Comparison of ENCODE assay signal across 8 cellular contexts in the genomic region with DNA sequence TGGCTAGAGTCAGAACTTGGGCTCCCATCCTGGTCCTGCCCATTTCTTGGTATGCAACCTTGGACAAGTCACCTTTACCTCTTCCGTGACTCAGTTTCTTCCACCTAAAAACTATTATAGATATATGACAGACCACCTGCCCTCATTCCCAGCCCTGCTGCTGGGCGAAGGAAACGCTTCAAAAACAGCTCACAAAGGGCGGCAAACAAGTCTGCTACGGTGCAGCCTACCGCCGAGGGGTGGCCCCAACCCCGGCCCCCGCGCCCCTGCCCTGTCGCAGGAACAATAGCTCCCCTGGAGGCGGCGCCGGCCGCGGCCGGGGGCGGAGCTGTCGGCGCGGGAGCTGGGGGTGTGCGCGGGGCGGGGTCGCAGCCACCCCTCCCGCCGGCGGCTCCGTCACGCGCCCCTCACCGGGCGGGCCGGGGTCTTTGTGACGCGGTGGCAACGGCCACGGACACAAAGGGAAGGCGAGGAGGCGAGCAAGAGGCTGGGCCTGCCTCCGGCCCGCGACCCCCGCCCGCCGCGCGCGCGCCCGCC. TPM values are rescaled to one million over a fixed set of nuclear protein-coding genes. Genes with fewer than 3 reads are reported as not detected.
DNase-seq lines count a peak whose midpoint lies in the region; ATAC-seq, FAIRE-seq and TF ChIP-seq lines count a peak whose summit lies in the region.
"Had no signal": no experiment of that assay in that cellular context is flagged by ENCODE, and none has a peak within 500 bp of the region (broad histone marks: within the 10 kb centered on the region; RNA-seq: fewer than 3 reads in every experiment).

TMEFF1 (plus strand) TSS at position 425 of the 537 bp plus-strand sequence. CDS start 396 bp downstream, outside the sequence.

- H3K27me3 Mint-ChIP-seq in activated T-helper 1 cell treated with anti-CD3 and anti-CD28 coated beads, Interleukin-12 subunit alpha, Interleukin-12 subunit beta, Interleukin-2, Interleukin-4 antibody, amounts not matched to agents 30 ng/mL and 10 ng/mL and 1 ng/mL, durations not matched to agents 14 hours and 24 hours and 36 hours (ENCODE audit: insufficient read depth), result peaks cover 52% of the 10 kb centered on the region

- H3K9me3 ChIP-seq in neutrophil, result no peaks in the 10 kb centered on the region

- H3K27ac Mint-ChIP-seq in activated T-helper 1 cell treated with anti-CD3 and anti-CD28 coated beads, Interleukin-12 subunit alpha, Interleukin-12 subunit beta, Interleukin-2, Interleukin-4 antibody, amounts not matched to agents 30 ng/mL and 10 ng/mL and 1 ng/mL, durations not matched to agents 14 hours and 24 hours and 36 hours, result no peak within 1 kb of the TSS

- in situ Hi-C loops in GM13976 (cut with MboI; ENCODE audit: low sequenced_read_pairs, unreplicated experiment), result no loop called here

- H3K36me3 Mint-ChIP-seq in activated T-helper 1 cell treated with anti-CD3 and anti-CD28 coated beads, Interleukin-12 subunit alpha, Interleukin-12 subunit beta, Interleukin-2, Interleukin-4 antibody, amounts not matched to agents 30 ng/mL and 10 ng/mL and 1 ng/mL, durations not matched to agents 14 hours and 24 hours and 36 hours (ENCODE audit: low read depth), result no peaks in the 10 kb centered on the region

- ATAC-seq in HG02870 (IDR thresholded peaks at IDR 0.05; ENCODE audit: unreplicated experiment), result peak; percentile 50

- peaks cover 7% of the 10 kb centered on the region for H3K4me1 Mint-ChIP-seq in activated T-helper 1 cell treated with anti-CD3 and anti-CD28 coated beads, Interleukin-12 subunit alpha, Interleukin-12 subunit beta, Interleukin-2, Interleukin-4 antibody, amounts not matched to agents 30 ng/mL and 10 ng/mL and 1 ng/mL, durations not matched to agents 14 hours and 24 hours and 36 hours (ENCODE audit: low read depth)

- no peak for TF ChIP-seq CTCF in GM13976 (IDR thresholded peaks at IDR 0.05; ENCODE audit: borderline replicate concordance, control extremely low read depth, extremely low read depth, insufficient read depth, missing control alignments)
- no peak for TF ChIP-seq CTCF in foreskin fibroblast (IDR thresholded peaks at IDR 0.05; ENCODE audit: low read depth, low read length)
- no peak for TF ChIP-seq CTCF in neutrophil (IDR thresholded peaks at IDR 0.05)

- H3K4me1 ChIP-seq in neutrophil (ENCODE audit: control insufficient read depth in 1 of 2, insufficient read depth in 1 of 2, low read depth in 1 of 2, low read length in 1 of 2), result peaks cover 13 to 25% of the 10 kb centered on the region in 2 experiments

- DNase-seq in GM13976 (ENCODE audit: low spot score) (peak; percentile 84), NCI-H748 (lab: John Stamatoyannopoulos, UW; ENCODE audit: unreplicated experiment) (peak; percentile 83), foreskin fibroblast (peak in 1 of 2 donors; percentile 52), urothelium cell line (ENCODE audit: low spot score) (peak; percentile 89)
- DNase-seq in activated T-helper 1 cell treated with anti-CD3 and anti-CD28 coated beads, Interleukin-12 subunit alpha, Interleukin-12 subunit beta, Interleukin-2, Interleukin-4 antibody, amounts not matched to agents 30 ng/mL and 10 ng/mL and 1 ng/mL, durations not matched to agents 14 hours and 24 hours and 36 hours (ENCODE audit: low spot score), result peak; percentile 18

- no peaks in the 10 kb centered on the region for H3K36me3 ChIP-seq in neutrophil

- no peaks in the 10 kb centered on the region for H3K9me3 Mint-ChIP-seq in activated T-helper 1 cell treated with anti-CD3 and anti-CD28 coated beads, Interleukin-12 subunit alpha, Interleukin-12 subunit beta, Interleukin-2, Interleukin-4 antibody, amounts not matched to agents 30 ng/mL and 10 ng/mL and 1 ng/mL, durations not matched to agents 14 hours and 24 hours and 36 hours

- H3K4me3 ChIP-seq in foreskin fibroblast (ENCODE audit: low read depth in 1 of 2, low read length in 2 of 2), result peak within 1 kb of the TSS; percentile 66 to 67
- peak within 1 kb of the TSS; percentile 15 to 40 for H3K4me3 ChIP-seq in neutrophil (ENCODE audit: low read depth in 1 of 2, low read length in 1 of 2)

- FAIRE-seq in urothelium cell line (lab: Jason Lieb, UNC), result no peak
- FAIRE-seq: islet of Langerhans had no signal

- intact Hi-C loops in activated T-helper 1 cell treated with anti-CD3 and anti-CD28 coated beads, Interleukin-12 subunit alpha, Interleukin-12 subunit beta, Interleukin-2, Interleukin-4 antibody, amounts not matched to agents 30 ng/mL and 10 ng/mL and 1 ng/mL, durations not matched to agents 14 hours and 24 hours and 36 hours (cut with micrococcal nuclease), result loop anchor here (5.0 kb wide), 1 partner anchor 120 kb away; the partner anchor contains the start of gene TEX10

- peaks cover 76% of the 10 kb centered on the region for H3K27me3 ChIP-seq in neutrophil

- peak within 1 kb of the TSS; percentile 80 for H3K4me3 Mint-ChIP-seq in activated T-helper 1 cell treated with anti-CD3 and anti-CD28 coated beads, Interleukin-12 subunit alpha, Interleukin-12 subunit beta, Interleukin-2, Interleukin-4 antibody, amounts not matched to agents 30 ng/mL and 10 ng/mL and 1 ng/mL, durations not matched to agents 14 hours and 24 hours and 36 hours

- no peak within 1 kb of the TSS for H3K27ac ChIP-seq in neutrophil

RNA-seq across cellular contexts. Expression of gene TMEFF1, which starts in this region (rescaled TPM):
- 0.13 and 0.42 TPM in 2 replicates for total RNA-seq in activated T-helper 1 cell treated with anti-CD3 and anti-CD28 coated beads, Interleukin-12 subunit alpha, Interleukin-12 subunit beta, Interleukin-2, Interleukin-4 antibody, amounts not matched to agents 30 ng/mL and 10 ng/mL and 1 ng/mL, durations not matched to agents 14 hours and 24 hours and 36 hours

Comparison
In these comparisons a context has a peak if more than half of its experiments do, and no peak if none do; other contexts are left out.
1. Peak in DNase-seq in activated T-helper 1 cell treated with anti-CD3 and anti-CD28 coated beads, Interleukin-12 subunit alpha, Interleukin-12 subunit beta, Interleukin-2, Interleukin-4 antibody, amounts not matched to agents 30 ng/mL and 10 ng/mL and 1 ng/mL, durations not matched to agents 14 hours and 24 hours and 36 hours; RNA of the gene not detected or under 1 TPM.